In genomic region chr14:49584058-49584457, GRCh38 we compare ENCODE assay signal across 11 cellular contexts. TPM values are rescaled to one million over a fixed set of nuclear protein-coding genes. Genes with fewer than 3 reads are reported as not detected.
A peak's percentile ranks its signal among the peaks of the same experiment; 100 is the strongest.
DNase-seq lines count a peak whose midpoint lies in the region; ATAC-seq, FAIRE-seq and TF ChIP-seq lines count a peak whose summit lies in the region.
"Had no signal": no experiment of that assay in that cellular context is flagged by ENCODE, and none has a peak within 500 bp of the region (broad histone marks: within the 10 kb centered on the region; RNA-seq: fewer than 3 reads in every experiment).

No MANE protein-coding gene starts in this region.

- DNase-seq in HT1080 (ENCODE audit: low read depth), result peak; percentile 9
- no peak for DNase-seq in astrocyte (ENCODE audit: low read depth)
- DNase-seq in mesendoderm, result no peak
- no peak for DNase-seq in ACHN
- DNase-seq in RKO (ENCODE audit: low spot score), result no peak
- DNase-seq in HUDEP-2 (lab: John Stamatoyannopoulos, UW; ENCODE audit: unreplicated experiment in 76 of 76), result no peak
- DNase-seq: GF-D8, hippocampal formation, NCI-H510A treated with DMSO at 0.1 percent for 48 hours had no signal

- peaks cover 33% of the 10 kb centered on the region for H3K4me1 Mint-ChIP-seq in astrocyte (ENCODE audit: low read depth, unreplicated experiment)

- H4K8ac ChIP-seq in mesendoderm (ENCODE audit: low read depth, low read length), result no peak overlapping the region

- H3K4me3 Mint-ChIP-seq in astrocyte (ENCODE audit: unreplicated experiment), result peak overlapping the region; percentile 93

- H4K20me1 ChIP-seq in BLaER1 (peaks cover 69% of the 10 kb centered on the region), astrocyte (ENCODE audit: insufficient read depth, low read length) (peaks cover 66% of the 10 kb centered on the region)

- WGBS in mesendoderm (ENCODE audit: extremely low coverage, insufficient coverage, low lambda C conversion rate), result no CpG with 5 or more reads among the region's 11 CpGs

- H2BK5ac ChIP-seq in mesendoderm (ENCODE audit: low read length), result no peak overlapping the region

- ATAC-seq in GM18517 (IDR thresholded peaks at IDR 0.05; ENCODE audit: unreplicated experiment), result no peak

- H3K9me3 Mint-ChIP-seq in astrocyte (ENCODE audit: unreplicated experiment), result peaks cover 2% of the 10 kb centered on the region

- no peak overlapping the region for H4K5ac ChIP-seq in mesendoderm (ENCODE audit: low read length)

- H3K4me3 ChIP-seq in BLaER1 (peak overlapping the region; percentile 81), astrocyte (ENCODE audit: insufficient read depth, low read depth, low read length) (peak overlapping the region; percentile 97), mesendoderm (ENCODE audit: low read length) (peak overlapping the region; percentile 50)

- TF ChIP-seq CTCF in astrocyte (IDR thresholded peaks at IDR 0.05; ENCODE audit: insufficient read depth, low read depth, low read length), result no peak

- H2AFZ ChIP-seq in astrocyte (ENCODE audit: low read depth, low read length), result no peak overlapping the region

- H3K4me1 ChIP-seq in BLaER1 (peaks cover 45% of the 10 kb centered on the region), astrocyte (ENCODE audit: insufficient read depth, low read length) (peaks cover 8% of the 10 kb centered on the region), mesendoderm (ENCODE audit: control insufficient read depth, low read depth, low read length) (no peaks in the 10 kb centered on the region)

- H3K9me3 ChIP-seq in BLaER1 (no peaks in the 10 kb centered on the region), astrocyte (ENCODE audit: insufficient read depth, low read depth, low read length) (no peaks in the 10 kb centered on the region)

- H3K79me1 ChIP-seq in mesendoderm (ENCODE audit: low read length), result peaks cover 14% of the 10 kb centered on the region

- H3K4me2 ChIP-seq in BLaER1, result peak overlapping the region; percentile 91
- H3K4me2 ChIP-seq in astrocyte (ENCODE audit: low read length), result peak overlapping the region; percentile 85
- H3K4me2 ChIP-seq in mesendoderm (ENCODE audit: low read length), result peak overlapping the region; percentile 83

- H3K79me2 ChIP-seq in astrocyte (ENCODE audit: insufficient read depth, low read length), result peaks cover 69% of the 10 kb centered on the region
- H3K79me2 ChIP-seq in mesendoderm (ENCODE audit: control insufficient read depth, insufficient read depth, low read length), result peaks cover 55% of the 10 kb centered on the region

- H3K18ac ChIP-seq in mesendoderm (ENCODE audit: low read length), result no peak overlapping the region

- H3K4ac ChIP-seq in mesendoderm (ENCODE audit: low read depth, low read length), result no peak overlapping the region

- H3K27me3 ChIP-seq in BLaER1, result no peaks in the 10 kb centered on the region
- no peaks in the 10 kb centered on the region for H3K27me3 ChIP-seq in astrocyte (ENCODE audit: insufficient read depth, low read length)
- H3K27me3 ChIP-seq in mesendoderm (ENCODE audit: insufficient read depth, low read length, poor library complexity), result no peaks in the 10 kb centered on the region

- peaks cover 22% of the 10 kb centered on the region for H3K36me3 Mint-ChIP-seq in astrocyte (ENCODE audit: low read depth, unreplicated experiment)

- H3K9ac ChIP-seq in BLaER1 (peak overlapping the region; percentile 98), astrocyte (ENCODE audit: low read length) (peak overlapping the region; percentile 97), mesendoderm (ENCODE audit: low read length) (peak overlapping the region; percentile 100)

- H2AK5ac ChIP-seq in mesendoderm (ENCODE audit: low read length), result no peak overlapping the region

- no peak for FAIRE-seq in astrocyte (lab: Jason Lieb, UNC)

- peak overlapping the region; percentile 97 for H3K27ac Mint-ChIP-seq in astrocyte (ENCODE audit: unreplicated experiment)

- no peak overlapping the region for H2BK120ac ChIP-seq in mesendoderm (ENCODE audit: low read depth, low read length)

- H2BK15ac ChIP-seq in mesendoderm (replicated peaks; ENCODE audit: low read depth), result no peak overlapping the region

- H3K56ac ChIP-seq in mesendoderm (ENCODE audit: low read length), result peak overlapping the region; percentile 89

- no peak overlapping the region for H3K23ac ChIP-seq in mesendoderm (ENCODE audit: low read length)

- no peaks in the 10 kb centered on the region for H3K27me3 Mint-ChIP-seq in astrocyte (ENCODE audit: low read depth, unreplicated experiment)

- H3K36me3 ChIP-seq in BLaER1 (peaks cover 61% of the 10 kb centered on the region), astrocyte (ENCODE audit: insufficient read depth, low read length) (peaks cover 24% of the 10 kb centered on the region), mesendoderm (ENCODE audit: control insufficient read depth, insufficient read depth, low read length) (peaks cover 6% of the 10 kb centered on the region)

- in situ Hi-C loops in ACHN (cut with HindIII; ENCODE audit: low pct_ligation_motif_present, low pct_unique_long_range_greater_than_20kb, low sequenced_read_pairs), result no loop called here

- H3K27ac ChIP-seq in BLaER1 (0 out of 2 replicates have a peak overlapping the region, but pooled peaks have one; percentile 98), astrocyte (ENCODE audit: low read depth, low read length) (no peak overlapping the region), mesendoderm (ENCODE audit: low read depth, low read length) (no peak overlapping the region)

RNA-seq across cellular contexts. Expression of gene RPS29, which starts 2.1 kb away (rescaled TPM):
- total RNA-seq in HT1080 (2014; rRNA removed; shearing (Covaris generic)), result 2,458 and 5,147 TPM in 2 replicates
- 7,610 and 26,705 TPM in 2 replicates for polyA plus RNA-seq in HT1080 (2015; cell fraction: cytosol; rRNA removed)
- polyA plus RNA-seq in HT1080 (2015; cell fraction: nucleus; rRNA removed), result 3,811 and 5,802 TPM in 2 replicates
- total RNA-seq in astrocyte, result 1,089 and 1,231 TPM in 2 replicates
- 20,930 TPM for polyA plus RNA-seq in mesendoderm (2013, experiment 1 of 2)
- polyA plus RNA-seq in mesendoderm (2013, experiment 2 of 2), result 20,188 TPM

RNA-seq across cellular contexts. Expression of gene LRR1, which starts 14.7 kb away (rescaled TPM):
- total RNA-seq in HT1080 (2014; rRNA removed; shearing (Covaris generic)), result 58.8 and 67.1 TPM in 2 replicates
- 28.1 and 32.5 TPM in 2 replicates for polyA plus RNA-seq in HT1080 (2015; cell fraction: cytosol; rRNA removed)
- 14.5 and 18.9 TPM in 2 replicates for polyA plus RNA-seq in HT1080 (2015; cell fraction: nucleus; rRNA removed)
- 9.9 and 10.0 TPM in 2 replicates for total RNA-seq in astrocyte
- 33.2 TPM for polyA plus RNA-seq in mesendoderm (2013, experiment 1 of 2)
- 32.8 TPM for polyA plus RNA-seq in mesendoderm (2013, experiment 2 of 2)

RNA-seq across cellular contexts. Expression of gene RPL36AL, which starts 36.4 kb away (rescaled TPM):
- 283 and 317 TPM in 2 replicates for total RNA-seq in HT1080 (2014; rRNA removed; shearing (Covaris generic))
- 240 and 248 TPM in 2 replicates for polyA plus RNA-seq in HT1080 (2015; cell fraction: cytosol; rRNA removed)
- 93.7 and 94.2 TPM in 2 replicates for polyA plus RNA-seq in HT1080 (2015; cell fraction: nucleus; rRNA removed)
- 166 and 194 TPM in 2 replicates for total RNA-seq in astrocyte
- 749 TPM for polyA plus RNA-seq in mesendoderm (2013, experiment 1 of 2)
- 740 TPM for polyA plus RNA-seq in mesendoderm (2013, experiment 2 of 2)

RNA-seq across cellular contexts. Expression of gene MGAT2, which starts 36.5 kb away (rescaled TPM):
- 93.9 and 97.1 TPM in 2 replicates for total RNA-seq in HT1080 (2014; rRNA removed; shearing (Covaris generic))
- polyA plus RNA-seq in HT1080 (2015; cell fraction: cytosol; rRNA removed), result 64.7 and 66.3 TPM in 2 replicates
- 30.9 and 31.9 TPM in 2 replicates for polyA plus RNA-seq in HT1080 (2015; cell fraction: nucleus; rRNA removed)
- 55.5 and 56.0 TPM in 2 replicates for total RNA-seq in astrocyte
- 19.9 TPM for polyA plus RNA-seq in mesendoderm (2013, experiment 1 of 2)
- 20.1 TPM for polyA plus RNA-seq in mesendoderm (2013, experiment 2 of 2)

RNA-seq across cellular contexts. Expression of gene DNAAF2, which starts 51.0 kb away (rescaled TPM):
- total RNA-seq in HT1080 (2014; rRNA removed; shearing (Covaris generic)), result 26.1 and 26.6 TPM in 2 replicates
- polyA plus RNA-seq in HT1080 (2015; cell fraction: cytosol; rRNA removed), result 23.4 and 23.8 TPM in 2 replicates
- 11.0 and 13.4 TPM in 2 replicates for polyA plus RNA-seq in HT1080 (2015; cell fraction: nucleus; rRNA removed)
- total RNA-seq in astrocyte, result 8.7 and 10.7 TPM in 2 replicates
- polyA plus RNA-seq in mesendoderm (2013, experiment 1 of 2), result 15.5 TPM
- 19.3 TPM for polyA plus RNA-seq in mesendoderm (2013, experiment 2 of 2)
